Comparison of ENCODE assay signal across 18 cellular contexts in the genomic region with DNA sequence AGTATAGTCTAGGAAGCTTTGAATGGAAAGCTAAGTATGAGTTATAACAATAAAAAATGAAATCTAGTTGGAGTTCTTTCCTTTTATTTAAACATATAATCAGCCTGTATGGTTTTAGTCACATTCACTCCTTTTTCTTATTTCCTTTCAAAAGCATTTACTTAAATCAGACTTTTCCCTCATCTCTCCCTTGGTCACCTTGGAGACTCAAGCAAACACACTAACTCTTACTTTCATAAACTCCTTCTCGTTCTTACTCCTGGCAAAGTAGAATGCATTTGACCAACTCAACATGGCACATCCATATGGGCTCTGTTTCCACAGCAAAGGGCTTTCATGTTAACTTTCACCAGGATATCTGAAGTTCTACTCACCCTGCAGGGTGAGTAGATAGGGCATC.
"Had no signal": no experiment of that assay in that cellular context is flagged by ENCODE, and none has a peak within 500 bp of the region (broad histone marks: within the 10 kb centered on the region; RNA-seq: fewer than 3 reads in every experiment).

No MANE protein-coding gene starts in this region.

- H3K36me3 ChIP-seq: colonic mucosa, gastroesophageal sphincter, right atrium auricular region, sigmoid colon, tibial artery, upper lobe of left lung, uterus had no signal

- H3K9me3 ChIP-seq: colonic mucosa, gastroesophageal sphincter, right atrium auricular region, sigmoid colon, tibial artery, upper lobe of left lung, uterus had no signal

- H3K4me3 Mint-ChIP-seq: immature natural killer cell; naive thymus-derived CD8-positive, alpha-beta T cell; neural crest cell; stimulated activated memory B cell treated with anti-CD40 and anti-IgM and Interleukin-4, amounts not matched to agents 10 μg/mL and 1 μg/mL and 100 μg/mL, for 72 hours; stimulated activated naive CD8-positive, alpha-beta T cell treated with anti-CD3 and anti-CD28 coated beads, Interleukin-15, Interleukin-2, amounts not matched to agents 100 ng/mL and 50 ng/mL, for 24 hours had no signal

- H3K27me3 Mint-ChIP-seq: stimulated activated memory B cell treated with anti-CD40 and anti-IgM and Interleukin-4, amounts not matched to agents 10 μg/mL and 1 μg/mL and 100 μg/mL, for 72 hours; stimulated activated naive CD8-positive, alpha-beta T cell treated with anti-CD3 and anti-CD28 coated beads, Interleukin-15, Interleukin-2, amounts not matched to agents 100 ng/mL and 50 ng/mL, for 24 hours had no signal

- H3K27me3 ChIP-seq: colonic mucosa, gastroesophageal sphincter, right atrium auricular region, sigmoid colon, tibial artery, upper lobe of left lung, uterus had no signal

- H3K4me1 Mint-ChIP-seq: immature natural killer cell; stimulated activated memory B cell treated with anti-CD40 and anti-IgM and Interleukin-4, amounts not matched to agents 10 μg/mL and 1 μg/mL and 100 μg/mL, for 72 hours had no signal

- H3K36me3 Mint-ChIP-seq: immature natural killer cell; naive thymus-derived CD8-positive, alpha-beta T cell; stimulated activated memory B cell treated with anti-CD40 and anti-IgM and Interleukin-4, amounts not matched to agents 10 μg/mL and 1 μg/mL and 100 μg/mL, for 72 hours had no signal

- H3K27ac ChIP-seq: colonic mucosa, gastroesophageal sphincter, right atrium auricular region, sigmoid colon, tibial artery, upper lobe of left lung, uterus had no signal

- H3K4me3 ChIP-seq: colonic mucosa, gastroesophageal sphincter, right atrium auricular region, sigmoid colon, tibial artery, upper lobe of left lung, uterus had no signal

- ATAC-seq: gastroesophageal sphincter; left colon; naive thymus-derived CD8-positive, alpha-beta T cell; stimulated activated memory B cell treated with anti-CD40 and anti-IgM and Interleukin-4, amounts not matched to agents 10 μg/mL and 1 μg/mL and 100 μg/mL, for 72 hours had no signal

- H3K4me1 ChIP-seq: colonic mucosa, right atrium auricular region, sigmoid colon, tibial artery, upper lobe of left lung, uterus had no signal

- H3K9me3 Mint-ChIP-seq: naive thymus-derived CD8-positive, alpha-beta T cell; neural crest cell; stimulated activated naive CD8-positive, alpha-beta T cell treated with anti-CD3 and anti-CD28 coated beads, Interleukin-15, Interleukin-2, amounts not matched to agents 100 ng/mL and 50 ng/mL, for 24 hours had no signal

- H3K27ac Mint-ChIP-seq: immature natural killer cell; naive thymus-derived CD8-positive, alpha-beta T cell; stimulated activated memory B cell treated with anti-CD40 and anti-IgM and Interleukin-4, amounts not matched to agents 10 μg/mL and 1 μg/mL and 100 μg/mL, for 72 hours; stimulated activated naive CD8-positive, alpha-beta T cell treated with anti-CD3 and anti-CD28 coated beads, Interleukin-15, Interleukin-2, amounts not matched to agents 100 ng/mL and 50 ng/mL, for 24 hours had no signal

- DNase-seq: colonic mucosa; dermis blood vessel endothelial cell; glutamatergic neuron; immature natural killer cell; left colon; naive thymus-derived CD8-positive, alpha-beta T cell; posterior cingulate gyrus; sigmoid colon; small intestine; stimulated activated CD4-positive, alpha-beta T cell treated with anti-CD3 and anti-CD28 coated beads, Interleukin-4, amount 100 ng/mL, for 1 hour; tibial artery; upper lobe of left lung; uterus had no signal
